ENCODE assay signal across 8 cellular contexts in genomic region chr9:121213136-121213806, GRCh38. TPM values are rescaled to one million over a fixed set of nuclear protein-coding genes. Genes with fewer than 3 reads are reported as not detected.
DNase-seq lines count a peak whose midpoint lies in the region; ATAC-seq, FAIRE-seq and TF ChIP-seq lines count a peak whose summit lies in the region.

No MANE protein-coding gene starts in this region.

- FAIRE-seq in RCC 7860 (lab: Jason Lieb, UNC), result peak; percentile 38

- no peak overlapping the region for H3K4me3 ChIP-seq in neural progenitor cell

- H3K4me3 Mint-ChIP-seq in neural progenitor cell, result no peak overlapping the region

- no peaks in the 10 kb centered on the region for H3K9me3 ChIP-seq in neural progenitor cell (ENCODE audit: low read depth)

- H3K36me3 Mint-ChIP-seq in neural progenitor cell, result no peaks in the 10 kb centered on the region

- H3K9ac ChIP-seq in neural progenitor cell, result no peak overlapping the region

- no peaks in the 10 kb centered on the region for H3K36me3 ChIP-seq in neural progenitor cell

- peaks cover 7% of the 10 kb centered on the region for H3K4me1 ChIP-seq in neural progenitor cell

- no peaks in the 10 kb centered on the region for H3F3A ChIP-seq in neural progenitor cell (ENCODE audit: low read depth)

- no peaks in the 10 kb centered on the region for H3K79me2 ChIP-seq in neural progenitor cell (ENCODE audit: low read depth)

- no peak overlapping the region for H3K4me2 ChIP-seq in neural progenitor cell

- no peak overlapping the region for H3K27ac Mint-ChIP-seq in neural progenitor cell

- no peaks in the 10 kb centered on the region for H3K4me1 Mint-ChIP-seq in neural progenitor cell

- H3K27ac ChIP-seq in neural progenitor cell, result no peak overlapping the region

- no peaks in the 10 kb centered on the region for H4K20me1 ChIP-seq in neural progenitor cell (ENCODE audit: low read depth)

- DNase-seq in GM04504 (ENCODE audit: low read depth), result peak; percentile 70
- DNase-seq in Kasumi-1 (lab: John Stamatoyannopoulos, UW), result peak; percentile 83 to 90
- peak; percentile 71 for DNase-seq in RCC 7860 (ENCODE audit: low spot score)
- DNase-seq in activated T-helper 1 cell treated with anti-CD3 and anti-CD28 coated beads, Interleukin-2, amount 50 U/mL, for 16 hours (ENCODE audit: low read depth in 1 of 2, low spot score in 1 of 2), result peak; percentile 42 to 48
- DNase-seq in fibroblast of the conjunctiva (ENCODE audit: low read depth), result peak; percentile 81
- DNase-seq in neural progenitor cell (ENCODE audit: low spot score), result peak; percentile 91
- DNase-seq in stimulated activated naive CD4-positive, alpha-beta T cell treated with Interleukin-2 at 50 U/mL for 16 hours (lab: John Stamatoyannopoulos, UW), result peak; percentile 61

- ATAC-seq in HG03442 (IDR thresholded peaks at IDR 0.05; ENCODE audit: unreplicated experiment), result no peak

- TF ChIP-seq CTCF in neural progenitor cell (IDR thresholded peaks at IDR 0.05), result peak; percentile 99

- H3K27me3 ChIP-seq in neural progenitor cell, result peaks cover 14% of the 10 kb centered on the region

- H3K9me3 Mint-ChIP-seq in neural progenitor cell, result no peaks in the 10 kb centered on the region

- no peaks in the 10 kb centered on the region for H3K27me3 Mint-ChIP-seq in neural progenitor cell (ENCODE audit: insufficient read depth, low read depth)

- peak overlapping the region; percentile 10 for H2AFZ ChIP-seq in neural progenitor cell (replicated peaks)

RNA-seq across cellular contexts. Expression of gene RAB14, which starts 11.6 kb away (rescaled TPM):
- total RNA-seq in neural progenitor cell (ENCODE audit: low replicate concordance), result 23.8 and 35.9 TPM in 2 replicates

RNA-seq across cellular contexts. Expression of gene GSN, which starts 54.7 kb away (rescaled TPM):
- 72.1 and 114 TPM in 2 replicates for total RNA-seq in neural progenitor cell (ENCODE audit: low replicate concordance)
